ENCODE assay signal across 8 cellular contexts in the genomic region with DNA sequence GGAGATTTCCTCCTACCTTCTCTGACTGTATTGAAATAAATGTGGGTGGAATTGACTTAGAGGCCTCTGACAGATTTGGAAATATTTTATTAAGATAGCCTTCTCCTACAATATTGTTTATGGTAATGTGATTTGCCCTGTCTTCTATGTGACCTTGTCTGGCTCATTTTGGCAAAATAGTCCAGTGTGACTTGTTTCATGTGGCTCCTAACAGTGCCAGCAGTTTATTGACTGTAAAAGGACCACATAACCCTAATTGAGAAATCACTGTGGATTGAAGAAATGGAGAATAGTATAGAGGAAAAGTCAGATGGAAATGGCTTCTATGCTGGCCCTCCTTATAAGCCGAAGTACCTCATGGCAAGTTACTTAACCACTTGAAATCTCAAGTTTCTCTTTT.
"Had no signal": no experiment of that assay in that cellular context is flagged by ENCODE, and none has a peak within 500 bp of the region (broad histone marks: within the 10 kb centered on the region; RNA-seq: fewer than 3 reads in every experiment).

No MANE protein-coding gene starts in this region.

- H3K27ac ChIP-seq: GM23248 had no signal

- H3K9me3 ChIP-seq: HAP-1 had no signal

- H3K36me3 ChIP-seq: HAP-1 had no signal

- DNase-seq: GM23248, GOT3, H7, HFFc6, KBM-7 had no signal

- H3K9ac ChIP-seq: GM23248 had no signal

- FAIRE-seq: HTR-8/SVneo had no signal

- H3K4me1 ChIP-seq: HAP-1 had no signal

- H3K4me3 ChIP-seq: GM23248, HAP-1 had no signal

- ATAC-seq: HCT116 had no signal
